14 cellular contexts compared by ENCODE assay signal in genomic region chr2:138615257-138615656, GRCh38.
DNase-seq lines count a peak whose midpoint lies in the region; ATAC-seq, FAIRE-seq and TF ChIP-seq lines count a peak whose summit lies in the region.
"Had no signal": no experiment of that assay in that cellular context is flagged by ENCODE, and none has a peak within 500 bp of the region (broad histone marks: within the 10 kb centered on the region; RNA-seq: fewer than 3 reads in every experiment).

No MANE protein-coding gene starts in this region.

- H3K23ac ChIP-seq in IMR-90 (ENCODE audit: low read depth, low read length): no peak overlapping the region
- no peak overlapping the region for H3K23ac ChIP-seq in neuronal stem cell (ENCODE audit: low read depth, low read length, poor library complexity)

- no peak overlapping the region for H4K5ac ChIP-seq in IMR-90 (ENCODE audit: low read depth, low read length)

- H2BK15ac ChIP-seq in IMR-90 (ENCODE audit: low read depth, low read length) (no peak overlapping the region), neuronal stem cell (ENCODE audit: low read length) (no peak overlapping the region)

- DNase-seq in GM04503 (ENCODE audit: low read depth): peak; percentile 0
- DNase-seq in IMR-90: peak; percentile 80
- DNase-seq in GM12878 (ENCODE audit: low read depth, low spot score): no peak
- DNase-seq in neuronal stem cell (ENCODE audit: low spot score): no peak
- DNase-seq in GDM1 (lab: John Stamatoyannopoulos, UW): no peak
- no peak for DNase-seq in GM19238 (ENCODE audit: insufficient read length, low spot score)
- DNase-seq: caudate nucleus, NCI-H1105 treated with DMSO at 0.1 percent for 48 hours had no signal

- CTCF ChIA-PET in IMR-90 (lab: Yijun Ruan, JAX) (interaction anchor here (0.7 kb wide), 1 partner anchor 9 kb away, joined by 3 read pairs; no protein-coding TSS in a partner anchor), GM12878 (lab: Yijun Ruan, JAX) (no interaction called here)

- H3K56ac ChIP-seq in IMR-90 (ENCODE audit: extremely low read depth, insufficient read depth, low read length): no peak overlapping the region

- WGBS in IMR-90 (ENCODE audit: extremely low coverage in 2 of 2, insufficient read length in 1 of 2), 2 experiments: no CpG with 5 or more reads among the region's 4 CpGs
- WGBS in GM12878 (ENCODE audit: insufficient coverage, insufficient replicate concordance, low lambda C conversion rate, missing lambda C conversion rate): 0% methylated on average over 4 of the region's 4 CpGs
- WGBS in neuronal stem cell (ENCODE audit: extremely low coverage in 2 of 2, insufficient read length in 2 of 2, insufficient replicate concordance in 1 of 2), 2 donors: no CpG with 5 or more reads among the region's 4 CpGs

- H2AK9ac ChIP-seq in IMR-90 (replicated peaks; ENCODE audit: low read depth, low read length, poor library complexity): no peak overlapping the region

- H3K9me1 ChIP-seq in IMR-90 (ENCODE audit: insufficient read depth, low read length): no peaks in the 10 kb centered on the region

- dilution Hi-C loops in IMR-90 (cut with HindIII; ENCODE audit: low sequenced_read_pairs, unreplicated experiment): no loop called here

- H2BK120ac ChIP-seq in IMR-90 (ENCODE audit: low read depth, low read length) (no peak overlapping the region), neuronal stem cell (ENCODE audit: low read depth, low read length) (no peak overlapping the region)

- H2AK5ac ChIP-seq in IMR-90 (ENCODE audit: low read depth, low read length) (no peak overlapping the region), neuronal stem cell (ENCODE audit: low read depth, low read length) (no peak overlapping the region)

- H3K27me3 ChIP-seq in IMR-90 (ENCODE audit: control insufficient read depth, insufficient read depth, low read length): peaks cover 3% of the 10 kb centered on the region
- H3K27me3 ChIP-seq in GM12878 (replicated peaks in 1 of 2; ENCODE audit: control insufficient read depth in 2 of 2, insufficient read depth in 2 of 2, low read length in 1 of 2): no peaks in the 10 kb centered on the region; a peak in 1 of 4 replicates
- peaks cover 0 to 9% (median 0%) of the 10 kb centered on the region in 3 experiments for H3K27me3 ChIP-seq in neuronal stem cell (ENCODE audit: control insufficient read depth in 3 of 3, insufficient read depth in 3 of 3, low read depth in 1 of 3, low read length in 3 of 3)
- H3K27me3 ChIP-seq: suprapubic skin had no signal

- H2AFZ ChIP-seq in IMR-90 (replicated peaks; ENCODE audit: low read length, poor library complexity) (no peak overlapping the region), GM12878 (ENCODE audit: control insufficient read depth, low read depth, low read length) (no peak overlapping the region), neuronal stem cell (ENCODE audit: low read length) (peak overlapping the region; percentile 12)

- H3K9me3 ChIP-seq in IMR-90 (ENCODE audit: control insufficient read depth, insufficient read depth, low read length): no peaks in the 10 kb centered on the region
- H3K9me3 ChIP-seq in GM12878 (replicated peaks; ENCODE audit: control insufficient read depth, insufficient read depth, low read length): no peaks in the 10 kb centered on the region
- no peaks in the 10 kb centered on the region for H3K9me3 ChIP-seq in neuronal stem cell (replicated peaks in 1 of 2; ENCODE audit: control insufficient read depth in 2 of 2, insufficient read depth in 1 of 2, low read depth in 1 of 2, low read length in 2 of 2)
- H3K9me3 ChIP-seq: esophagus muscularis mucosa, suprapubic skin had no signal

- no peak overlapping the region for H3K27ac ChIP-seq in IMR-90 (ENCODE audit: insufficient read depth, low read length)
- H3K27ac ChIP-seq in GM12878 (ENCODE audit: control insufficient read depth, insufficient read depth): no peak overlapping the region
- H3K27ac ChIP-seq in neuronal stem cell (replicated peaks; ENCODE audit: low read length): no peak overlapping the region
- H3K27ac ChIP-seq: esophagus muscularis mucosa, suprapubic skin had no signal

- POLR2A ChIA-PET in IMR-90 (lab: Charles Lee; ENCODE audit: unreplicated experiment) (no interaction called here), GM12878 (lab: Charles Lee) (no interaction called here)

- no peaks in the 10 kb centered on the region for H3K79me1 ChIP-seq in IMR-90 (ENCODE audit: low read depth in 1 of 2, low read length in 2 of 2)
- H3K79me1 ChIP-seq in neuronal stem cell (ENCODE audit: low read depth, low read length): no peaks in the 10 kb centered on the region

- SMC1A ChIA-PET in GM12878 (lab: Charles Lee; ENCODE audit: uncharacterized antibody, unreplicated experiment): no interaction called here

- H2BK20ac ChIP-seq in IMR-90 (ENCODE audit: low read depth, low read length): no peak overlapping the region

- FAIRE-seq in GM12878 (lab: Jason Lieb, UNC): no peak

- H3K36me3 ChIP-seq in IMR-90 (ENCODE audit: control insufficient read depth, insufficient read depth, low read length) (no peaks in the 10 kb centered on the region), GM12878 (ENCODE audit: control insufficient read depth in 2 of 2, insufficient read depth in 2 of 2, low read length in 1 of 2) (no peaks in the 10 kb centered on the region), neuronal stem cell (replicated peaks in 1 of 2; ENCODE audit: control insufficient read depth in 2 of 2, insufficient read depth in 2 of 2, low read length in 2 of 2) (no peaks in the 10 kb centered on the region)
- H3K36me3 ChIP-seq: esophagus muscularis mucosa, suprapubic skin had no signal

- no peak for TF ChIP-seq EP300 in GM12878 (IDR thresholded peaks at IDR 0.05; ENCODE audit: borderline replicate concordance in 1 of 2, control insufficient read depth in 1 of 2, low read depth in 2 of 2, low read length in 2 of 2)

- H3K14ac ChIP-seq in IMR-90 (replicated peaks; ENCODE audit: low read depth, low read length): no peak overlapping the region
- no peak overlapping the region for H3K14ac ChIP-seq in neuronal stem cell (ENCODE audit: low read length)

- TF ChIP-seq RAD21 in IMR-90 (IDR thresholded peaks at IDR 0.05; ENCODE audit: low read length): no peak
- TF ChIP-seq RAD21 in GM12878 (IDR thresholded peaks at IDR 0.05; ENCODE audit: insufficient read depth, low read depth, low read length): no peak

- H3K4me1 ChIP-seq in IMR-90 (ENCODE audit: control insufficient read depth, insufficient read depth, low read length) (no peaks in the 10 kb centered on the region), GM12878 (ENCODE audit: control insufficient read depth, insufficient read depth, low read length) (no peaks in the 10 kb centered on the region), neuronal stem cell (ENCODE audit: control insufficient read depth in 2 of 2, insufficient read depth in 1 of 2, low read depth in 1 of 2, low read length in 2 of 2) (no peaks in the 10 kb centered on the region)
- H3K4me1 ChIP-seq: esophagus muscularis mucosa, suprapubic skin had no signal

- TF ChIP-seq POLR2A in IMR-90 (IDR thresholded peaks at IDR 0.05; ENCODE audit: low read depth, low read length): no peak
- no peak for TF ChIP-seq POLR2A in GM12878 (IDR thresholded peaks at IDR 0.05; ENCODE audit: low read depth, low read length)

- no peak overlapping the region for H3K9ac ChIP-seq in IMR-90 (ENCODE audit: low read depth, low read length)
- H3K9ac ChIP-seq in GM12878 (ENCODE audit: control insufficient read depth, insufficient read depth, low read length): no peak overlapping the region
- no peak overlapping the region for H3K9ac ChIP-seq in neuronal stem cell (ENCODE audit: low read depth, low read length, poor library complexity)

- BruUV-seq in IMR-90 (replicated peaks; lab: Mats Ljungman, UMichigan): no TSS peak
- no TSS peak for BruUV-seq in GM12878 (replicated peaks; lab: Mats Ljungman, UMichigan)

- no peak overlapping the region for H2BK12ac ChIP-seq in neuronal stem cell (ENCODE audit: low read length)

- H4K8ac ChIP-seq in IMR-90 (ENCODE audit: low read depth in 2 of 2, low read length in 2 of 2) (no peak overlapping the region), neuronal stem cell (ENCODE audit: low read depth, low read length) (no peak overlapping the region)

- in situ Hi-C loops in IMR-90 (cut with MboI; ENCODE audit: low sequenced_read_pairs) (no loop called here), GM12878 (cut with MboI) (no loop called here)

- TF ChIP-seq CTCF in IMR-90 (conservative IDR thresholded peaks at IDR 0.05; ENCODE audit: low read depth, low read length) (no peak), GM12878 (IDR thresholded peaks at IDR 0.05 in 2 of 3, conservative IDR thresholded peaks at IDR 0.05 in 1 of 3; ENCODE audit: control insufficient read depth in 2 of 3, extremely low read depth in 1 of 3, insufficient read depth in 1 of 3, low read depth in 3 of 3, low read length in 3 of 3) (no peak)

- no peaks in the 10 kb centered on the region for H3K79me2 ChIP-seq in GM12878 (ENCODE audit: control insufficient read depth, insufficient read depth, low read length)

- no peak overlapping the region for H2BK5ac ChIP-seq in IMR-90 (ENCODE audit: low read depth, low read length, poor library complexity, severe bottlenecking)
- H2BK5ac ChIP-seq in neuronal stem cell (ENCODE audit: low read length): no peak overlapping the region

- no peak overlapping the region for H3K4me2 ChIP-seq in IMR-90 (ENCODE audit: low read depth, low read length)
- H3K4me2 ChIP-seq in GM12878 (ENCODE audit: control insufficient read depth, insufficient read depth): no peak overlapping the region
- H3K4me2 ChIP-seq in neuronal stem cell (ENCODE audit: insufficient read depth, low read length, poor library complexity, severe bottlenecking): no peak overlapping the region

- ATAC-seq in IMR-90 (ENCODE audit: low read depth): peak; percentile 54
- peak; percentile 50 for ATAC-seq in GM12878
- no peak for ATAC-seq in HG03045 (IDR thresholded peaks at IDR 0.05; ENCODE audit: unreplicated experiment)
- ATAC-seq in HG03432 (IDR thresholded peaks at IDR 0.05; ENCODE audit: unreplicated experiment): no peak
- ATAC-seq: activated T-helper 17 cell treated with anti-CD3 and anti-CD28 coated beads, Interleukin-2, amount 50 U/mL, for 72 hours; sciatic nerve had no signal

- H3K18ac ChIP-seq in IMR-90 (ENCODE audit: low read depth, low read length): no peak overlapping the region
- no peak overlapping the region for H3K18ac ChIP-seq in neuronal stem cell (ENCODE audit: low read length)

- no peaks in the 10 kb centered on the region for H4K20me1 ChIP-seq in IMR-90 (ENCODE audit: insufficient read depth, low read length)
- no peaks in the 10 kb centered on the region for H4K20me1 ChIP-seq in GM12878 (ENCODE audit: control insufficient read depth, insufficient read depth)

- RAD21 ChIA-PET in GM12878 (lab: Charles Lee; ENCODE audit: unreplicated experiment): no interaction called here

- intact Hi-C loops in IMR-90 (cut with micrococcal nuclease): no loop called here
- intact Hi-C loops in GM12878 (cut with micrococcal nuclease; ENCODE audit: unreplicated experiment): no loop called here

- H3K4ac ChIP-seq in IMR-90 (ENCODE audit: low read depth, low read length) (no peak overlapping the region), neuronal stem cell (ENCODE audit: low read length) (no peak overlapping the region)

- H4K91ac ChIP-seq in IMR-90 (ENCODE audit: insufficient read depth, low read depth, low read length): no peak overlapping the region
- H4K91ac ChIP-seq in neuronal stem cell (ENCODE audit: low read depth, low read length, poor library complexity): no peak overlapping the region

- H3K4me3 ChIP-seq in IMR-90 (ENCODE audit: insufficient read depth, low read depth, low read length) (no peak overlapping the region), GM12878 (no peak overlapping the region), neuronal stem cell (ENCODE audit: low read length in 2 of 2) (no peak overlapping the region)
- H3K4me3 ChIP-seq: esophagus muscularis mucosa, suprapubic skin had no signal

Comparison
In these comparisons a context has a peak if more than half of its experiments do, and no peak if none do; other contexts are left out.
1. DNase-seq: peak in GM04503 (single experiment) and IMR-90 (single experiment); none in GM12878 (single experiment), neuronal stem cell (single experiment), GDM1 (single experiment) and GM19238 (single experiment).
2. ATAC-seq: peak in IMR-90 (single experiment) and GM12878 (single experiment); none in HG03045 (single experiment) and HG03432 (single experiment).